ENCODE assay signal across 28 cellular contexts in genomic region chr14:100551056-100551455, GRCh38. TPM values are rescaled to one million over a fixed set of nuclear protein-coding genes. Genes with fewer than 3 reads are reported as not detected.
"Had no signal": no experiment of that assay in that cellular context is flagged by ENCODE, and none has a peak within 500 bp of the region (broad histone marks: within the 10 kb centered on the region; RNA-seq: fewer than 3 reads in every experiment).

No MANE protein-coding gene starts in this region.

- H3K27ac Mint-ChIP-seq: natural killer cell treated with Interleukin-12 subunit alpha and Interleukin-12 subunit beta and Interleukin-15 and Interleukin-18, amount 100 ng/mL, for 72 hours; nephron progenitor cell; progenitor cell of endocrine pancreas; stimulated activated effector memory CD8-positive, alpha-beta T cell treated with anti-CD3 and anti-CD28 coated beads, Interleukin-12 subunit alpha, Interleukin-12 subunit beta, amount 100 ng/mL, for 72 hours; stimulated activated naive B cell treated with anti-CD40 and anti-IgM and Interleukin-4, amounts not matched to agents 10 μg/mL and 1 μg/mL and 100 μg/mL, for 72 hours; stimulated activated naive CD8-positive, alpha-beta T cell treated with anti-CD3 and anti-CD28 coated beads, Interleukin-15, Interleukin-2, amounts not matched to agents 100 ng/mL and 50 ng/mL, for 24 hours had no signal

- H3K4me1 ChIP-seq: psoas muscle had no signal

- H3K27me3 Mint-ChIP-seq: stimulated activated naive CD8-positive, alpha-beta T cell treated with anti-CD3 and anti-CD28 coated beads, Interleukin-15, Interleukin-2, amounts not matched to agents 100 ng/mL and 50 ng/mL, for 24 hours had no signal

- H3K4me3 ChIP-seq: ovary, psoas muscle, right lobe of liver, sigmoid colon, stomach, thoracic aorta, thyroid gland, tibial nerve, upper lobe of left lung, vagina had no signal

- H3K27me3 ChIP-seq: ovary, right lobe of liver, thyroid gland, tibial nerve, vagina had no signal

- H3K36me3 ChIP-seq: ovary, right lobe of liver, sigmoid colon, stomach, thoracic aorta, thyroid gland, tibial nerve, upper lobe of left lung, vagina had no signal

- H3K4me3 Mint-ChIP-seq: natural killer cell treated with Interleukin-12 subunit alpha and Interleukin-12 subunit beta and Interleukin-15 and Interleukin-18, amount 100 ng/mL, for 72 hours; nephron progenitor cell; neural crest cell; stimulated activated effector memory CD8-positive, alpha-beta T cell treated with anti-CD3 and anti-CD28 coated beads, Interleukin-12 subunit alpha, Interleukin-12 subunit beta, amount 100 ng/mL, for 72 hours; stimulated activated naive B cell treated with anti-CD40 and anti-IgM and Interleukin-4, amounts not matched to agents 10 μg/mL and 1 μg/mL and 100 μg/mL, for 72 hours; stimulated activated naive CD8-positive, alpha-beta T cell treated with anti-CD3 and anti-CD28 coated beads, Interleukin-15, Interleukin-2, amounts not matched to agents 100 ng/mL and 50 ng/mL, for 24 hours had no signal

- H3K9me3 ChIP-seq: ovary, psoas muscle, right lobe of liver, sigmoid colon, stomach, thoracic aorta, thyroid gland, tibial nerve, upper lobe of left lung, vagina had no signal

- ATAC-seq: natural killer cell treated with Interleukin-12 subunit alpha and Interleukin-12 subunit beta and Interleukin-15 and Interleukin-18, amount 100 ng/mL, for 72 hours; psoas muscle; right cardiac atrium; right lobe of liver; stimulated activated effector memory CD8-positive, alpha-beta T cell treated with anti-CD3 and anti-CD28 coated beads, Interleukin-12 subunit alpha, Interleukin-12 subunit beta, amount 100 ng/mL, for 72 hours; stimulated activated naive B cell treated with anti-CD40 and anti-IgM and Interleukin-4, amounts not matched to agents 10 μg/mL and 1 μg/mL and 100 μg/mL, for 72 hours had no signal

- H2AFZ ChIP-seq: parathyroid adenoma had no signal

- H3K9me3 Mint-ChIP-seq: natural killer cell treated with Interleukin-12 subunit alpha and Interleukin-12 subunit beta and Interleukin-15 and Interleukin-18, amount 100 ng/mL, for 72 hours; nephron progenitor cell; neural crest cell; stimulated activated effector memory CD8-positive, alpha-beta T cell treated with anti-CD3 and anti-CD28 coated beads, Interleukin-12 subunit alpha, Interleukin-12 subunit beta, amount 100 ng/mL, for 72 hours; stimulated activated naive B cell treated with anti-CD40 and anti-IgM and Interleukin-4, amounts not matched to agents 10 μg/mL and 1 μg/mL and 100 μg/mL, for 72 hours; stimulated activated naive CD8-positive, alpha-beta T cell treated with anti-CD3 and anti-CD28 coated beads, Interleukin-15, Interleukin-2, amounts not matched to agents 100 ng/mL and 50 ng/mL, for 24 hours had no signal

- H3K27ac ChIP-seq: ovary, parathyroid adenoma, psoas muscle, right lobe of liver, sigmoid colon, stomach, thoracic aorta, thyroid gland, tibial nerve, upper lobe of left lung, vagina had no signal

- DNase-seq: nephron progenitor cell; occipital lobe; ovary; posterior cingulate gyrus; psoas muscle; right cardiac atrium; right lobe of liver; sigmoid colon; small intestine; stimulated activated CD4-positive, alpha-beta T cell treated with anti-CD3 and anti-CD28 coated beads, Interleukin-15, amount 100 ng/mL, for 24 hours; stimulated activated CD4-positive, alpha-beta T cell treated with anti-CD3 and anti-CD28 coated beads, Interleukin-2, amount 100 ng/mL, for 24 hours; stimulated activated CD4-positive, alpha-beta T cell treated with anti-CD3 and anti-CD28 coated beads, Interleukin-2, amount 100 ng/mL, for 48 hours; stimulated activated CD4-positive, alpha-beta T cell treated with anti-CD3 and anti-CD28 coated beads, Interleukin-4, amount 100 ng/mL, for 24 hours; stimulated activated naive B cell treated with anti-CD40 and anti-IgM and Interleukin-4, amounts not matched to agents 10 μg/mL and 1 μg/mL and 100 μg/mL, for 72 hours; stimulated activated naive CD4-positive, alpha-beta T cell treated with Interleukin-2 at 50 U/mL for 16 hours; stomach; thyroid gland; trophoblast cell had no signal

- H3K9ac ChIP-seq: parathyroid adenoma had no signal

- H3K4me1 Mint-ChIP-seq: neural crest cell had no signal

- H3K36me3 Mint-ChIP-seq: natural killer cell treated with Interleukin-12 subunit alpha and Interleukin-12 subunit beta and Interleukin-15 and Interleukin-18, amount 100 ng/mL, for 72 hours; stimulated activated effector memory CD8-positive, alpha-beta T cell treated with anti-CD3 and anti-CD28 coated beads, Interleukin-12 subunit alpha, Interleukin-12 subunit beta, amount 100 ng/mL, for 72 hours; stimulated activated naive B cell treated with anti-CD40 and anti-IgM and Interleukin-4, amounts not matched to agents 10 μg/mL and 1 μg/mL and 100 μg/mL, for 72 hours had no signal

RNA-seq across cellular contexts. Expression of gene BEGAIN, which starts 36.2 kb away (rescaled TPM):
- total RNA-seq: natural killer cell treated with Interleukin-12 subunit alpha and Interleukin-12 subunit beta and Interleukin-15 and Interleukin-18, amount 100 ng/mL, for 72 hours had no signal
